Comparison of ENCODE assay signal across 8 cellular contexts in the genomic region with DNA sequence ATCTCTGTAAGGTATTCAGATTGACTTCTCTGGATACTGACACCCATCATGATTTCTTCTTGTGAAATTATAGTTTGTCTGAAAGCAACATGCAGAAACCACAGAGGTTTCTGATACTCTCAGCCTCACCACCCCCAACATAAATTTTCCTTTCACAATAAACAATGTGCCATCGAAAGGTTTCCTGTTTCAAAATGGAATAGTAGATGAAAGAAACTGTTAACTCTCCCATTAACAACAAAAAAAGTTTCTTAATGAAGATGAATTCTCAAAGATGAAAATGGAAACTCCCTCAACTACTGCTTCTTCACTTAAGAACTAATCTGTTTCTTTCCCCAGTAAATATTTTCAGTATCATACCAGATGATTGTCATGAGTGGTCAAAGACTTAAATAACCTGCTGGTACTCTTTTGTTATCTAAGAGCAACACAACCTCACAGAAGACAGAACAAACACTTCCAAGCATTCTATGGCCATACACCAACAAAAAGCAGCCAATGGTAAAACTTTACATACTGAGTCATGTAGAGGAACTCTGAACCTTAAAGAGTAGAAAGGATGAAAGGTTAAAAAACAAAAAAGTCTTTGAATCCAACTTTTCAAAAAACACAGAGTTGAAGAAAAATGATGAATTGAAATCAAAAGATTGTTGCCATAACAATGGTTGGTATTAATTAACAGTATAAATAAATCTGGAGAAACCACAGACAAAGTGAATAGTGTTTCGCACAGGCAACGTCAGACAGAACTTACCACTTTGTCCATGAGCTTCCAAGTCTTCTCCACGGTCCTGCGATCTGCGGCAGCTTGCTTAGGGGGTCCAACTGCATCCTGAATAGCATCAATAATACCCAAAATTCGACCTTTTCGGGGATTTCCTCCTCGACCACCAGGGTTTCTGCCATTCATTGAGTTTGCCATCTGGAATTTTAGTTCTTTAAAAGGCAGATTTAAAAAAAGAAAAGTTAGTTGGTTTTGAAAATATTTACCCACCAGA. TPM values are rescaled to one million over a fixed set of nuclear protein-coding genes. Genes with fewer than 3 reads are reported as not detected.
DNase-seq lines count a peak whose midpoint lies in the region; ATAC-seq and TF ChIP-seq lines count a peak whose summit lies in the region.

No MANE protein-coding gene starts in this region.

- peak; percentile 6 for DNase-seq in NCI-H748 (lab: John Stamatoyannopoulos, UW; ENCODE audit: unreplicated experiment)
- no peak for DNase-seq in NCI-H748 treated with DMSO at 0.1 percent for 48 hours (lab: John Stamatoyannopoulos, UW)
- peak; percentile 72 for DNase-seq in GM23248
- DNase-seq in body of pancreas, result no peak
- no peak for DNase-seq in lung (ENCODE audit: low spot score)
- DNase-seq in NCI-H446 (lab: John Stamatoyannopoulos, UW), result no peak

- peak overlapping the region; percentile 58 for H2AFZ ChIP-seq in GM23248
- no peak overlapping the region for H2AFZ ChIP-seq in Loucy (ENCODE audit: low read length)

- peak overlapping the region; percentile 95 for H3K27ac ChIP-seq in GM23248
- H3K27ac ChIP-seq in body of pancreas, result peak overlapping the region in 3 of 4 donors; percentile 90 to 96 (median 93)
- H3K27ac ChIP-seq in lung (ENCODE audit: low read depth in 1 of 2, low read length in 1 of 2), result peak overlapping the region; percentile 59 to 93
- peak overlapping the region; percentile 23 for H3K27ac ChIP-seq in urinary bladder (ENCODE audit: low read depth)

- peaks cover 56% of the 10 kb centered on the region for H3F3A ChIP-seq in GM23248 (ENCODE audit: insufficient read depth)
- no peaks in the 10 kb centered on the region for H3F3A ChIP-seq in Loucy (ENCODE audit: low read depth)

- 1 to 4% methylated on average over 9 of the region's 9 CpGs for WGBS in GM23248 (ENCODE audit: low coverage in 1 of 2, low lambda C conversion rate in 2 of 2, missing lambda C conversion rate in 2 of 2), 2 experiments
- 37 to 53% methylated on average over 9 of the region's 9 CpGs for WGBS in body of pancreas, 2 donors
- 34 to 47% methylated on average over 9 of the region's 9 CpGs for WGBS in lung, 2 donors
- WGBS in urinary bladder, result 19% methylated on average over 9 of the region's 9 CpGs

- H3K79me2 ChIP-seq in GM23248 (ENCODE audit: insufficient read depth) (peaks cover 82% of the 10 kb centered on the region), Loucy (ENCODE audit: insufficient read depth, low read length) (peaks cover 37% of the 10 kb centered on the region)

- ATAC-seq in body of pancreas, result no peak
- ATAC-seq in lung (ENCODE audit: insufficient read depth, low FRiP score), result no peak

- H3K9me3 ChIP-seq in GM23248 (ENCODE audit: low read depth) (no peaks in the 10 kb centered on the region), Loucy (ENCODE audit: insufficient read depth, low read depth, low read length) (no peaks in the 10 kb centered on the region), body of pancreas (no peaks in the 10 kb centered on the region), lung (ENCODE audit: control insufficient read depth in 2 of 2, insufficient read depth in 1 of 2, low read length in 1 of 2) (no peaks in the 10 kb centered on the region)

- no peak for TF ChIP-seq POLR2A in body of pancreas (IDR thresholded peaks at IDR 0.05)

- in situ Hi-C loops in GM23248 (cut with MboI), result no loop called here

- peaks cover 54% of the 10 kb centered on the region for H3K4me1 ChIP-seq in GM23248 (ENCODE audit: insufficient read depth)
- H3K4me1 ChIP-seq in Loucy (ENCODE audit: insufficient read depth, low read length, poor library complexity, severe bottlenecking), result peaks cover 49% of the 10 kb centered on the region
- peaks cover 31% of the 10 kb centered on the region for H3K4me1 ChIP-seq in body of pancreas
- H3K4me1 ChIP-seq in lung (ENCODE audit: control insufficient read depth in 2 of 2, insufficient read depth in 2 of 2, low read length in 2 of 2), result peaks cover 0 to 14% of the 10 kb centered on the region in 2 donors
- H3K4me1 ChIP-seq in urinary bladder (ENCODE audit: insufficient read depth), result no peaks in the 10 kb centered on the region

- no peak for TF ChIP-seq CTCF in Loucy (conservative IDR thresholded peaks at IDR 0.05; ENCODE audit: low read length)
- TF ChIP-seq CTCF in body of pancreas (IDR thresholded peaks at IDR 0.05), result no peak
- TF ChIP-seq CTCF in lung (IDR thresholded peaks at IDR 0.05; ENCODE audit: control extremely low read depth, extremely low read depth), result no peak

- H3K4me2 ChIP-seq in GM23248 (ENCODE audit: unreplicated experiment), result peak overlapping the region; percentile 99
- peak overlapping the region; percentile 96 for H3K4me2 ChIP-seq in Loucy (ENCODE audit: low read depth, low read length, poor library complexity, severe bottlenecking)

- intact Hi-C loops in body of pancreas (cut with DNase I), result no loop called here

- peak overlapping the region; percentile 96 for H3K9ac ChIP-seq in GM23248
- H3K9ac ChIP-seq in Loucy (ENCODE audit: low read depth, low read length, poor library complexity, severe bottlenecking), result peak overlapping the region; percentile 85

- H3K4me3 ChIP-seq in GM23248 (peak overlapping the region; percentile 90), Loucy (ENCODE audit: low read length, poor library complexity, severe bottlenecking) (peak overlapping the region; percentile 95), body of pancreas (no peak overlapping the region), lung (peak overlapping the region; percentile 58), urinary bladder (ENCODE audit: low read depth, low read length) (peak overlapping the region; percentile 70)

- no peaks in the 10 kb centered on the region for H3K9me2 ChIP-seq in GM23248 (ENCODE audit: insufficient read depth)
- H3K9me2 ChIP-seq in Loucy (replicated peaks; ENCODE audit: low read depth, low read length), result no peaks in the 10 kb centered on the region

- H3K27me3 ChIP-seq in GM23248 (replicated peaks; ENCODE audit: insufficient read depth), result no peaks in the 10 kb centered on the region
- no peaks in the 10 kb centered on the region for H3K27me3 ChIP-seq in Loucy (ENCODE audit: insufficient read depth, low read length, poor library complexity, severe bottlenecking)
- H3K27me3 ChIP-seq in body of pancreas, result no peaks in the 10 kb centered on the region
- no peaks in the 10 kb centered on the region for H3K27me3 ChIP-seq in lung (ENCODE audit: control insufficient read depth, insufficient read depth)

- H3K36me3 ChIP-seq in GM23248 (ENCODE audit: low read depth) (peaks cover 39% of the 10 kb centered on the region), Loucy (ENCODE audit: insufficient read depth, low read length) (no peaks in the 10 kb centered on the region), body of pancreas (replicated peaks in 1 of 2; ENCODE audit: insufficient read depth in 1 of 2, low read depth in 2 of 2) (no peaks in the 10 kb centered on the region), lung (ENCODE audit: control insufficient read depth in 2 of 2, insufficient read depth in 2 of 2, low read length in 2 of 2) (peaks cover 0 to 1% of the 10 kb centered on the region in 2 donors), urinary bladder (ENCODE audit: insufficient read depth) (peaks cover 5% of the 10 kb centered on the region)

- H4K20me1 ChIP-seq in GM23248 (ENCODE audit: insufficient read depth) (peaks cover 10% of the 10 kb centered on the region; the same call in 1 of the 2 replicates), Loucy (ENCODE audit: insufficient read depth, low read length, poor library complexity, severe bottlenecking) (peaks cover 11% of the 10 kb centered on the region)

RNA-seq across cellular contexts. Expression of a gene that starts 1.9 kb away (rescaled TPM):
- 36.6 and 60.7 TPM in 2 replicates for total RNA-seq in GM23248 (2014; rRNA removed; shearing (Covaris generic))
- polyA plus RNA-seq in GM23248 (2016; fragmentation: Nextera tagmentation; extraction: Ambion mirVana) (36.4 and 41.9 TPM in 2 replicates), lung (10 to 100 TPM in 1 of 2 donors, 1 to 10 TPM in 1; 7.2 to 11.4 TPM), urinary bladder (14.4 TPM)
- total RNA-seq in body of pancreas (10 to 100 TPM; 31.1 to 40.5 TPM), lung (100 to 1,000 TPM in 1 of 2 donors, 10 to 100 TPM in 1; 37.9 to 124 TPM), urinary bladder (126 TPM)

Comparison
In these comparisons a context has a peak if more than half of its experiments do, and no peak if none do; other contexts are left out.
1. DNase-seq: peak in NCI-H748 (single experiment) and GM23248 (single experiment); none in NCI-H748 treated with DMSO at 0.1 percent for 48 hours (single experiment), body of pancreas (0 of 4), lung (single experiment) and NCI-H446 (0 of 2).
2. H3K27ac ChIP-seq: peak in every context shown above with its lines; median percentile 95 in GM23248; 93 in body of pancreas; 76 in lung; 23 in urinary bladder.
3. H3K4me3 ChIP-seq: peak in GM23248 (single experiment), Loucy (single experiment), lung (single experiment) and urinary bladder (single experiment); none in body of pancreas (0 of 2).